ENCODE assay signal across 8 cellular contexts in the genomic region with DNA sequence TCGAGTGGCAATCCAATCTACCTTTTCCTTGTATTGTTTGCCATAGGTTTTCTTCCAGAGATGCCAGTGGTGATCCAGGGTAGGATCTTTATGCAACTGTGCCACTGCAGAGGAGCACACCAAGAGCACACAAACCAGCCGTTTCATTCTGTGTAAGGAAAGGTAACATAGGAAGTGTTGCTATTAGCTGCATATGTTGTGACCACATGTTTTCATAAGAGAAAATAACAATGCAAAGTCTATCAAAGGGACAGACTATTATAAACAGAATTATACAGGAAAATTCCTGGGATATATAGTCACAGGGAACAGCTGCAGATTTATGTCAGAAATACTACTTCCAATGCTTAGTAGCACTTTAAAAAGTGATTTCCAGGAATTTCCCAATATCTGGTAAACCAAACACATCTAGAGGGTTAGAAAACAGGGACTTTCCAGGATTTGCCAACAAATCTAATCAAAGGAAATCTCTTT. TPM values are rescaled to one million over a fixed set of nuclear protein-coding genes. Genes with fewer than 3 reads are reported as not detected.
DNase-seq lines count a peak whose midpoint lies in the region; ATAC-seq and TF ChIP-seq lines count a peak whose summit lies in the region.

No MANE protein-coding gene starts in this region.

- peak overlapping the region; percentile 60 for H2AFZ ChIP-seq in HCT116 (ENCODE audit: low read depth, low read length, poor library complexity, severe bottlenecking)

- BruUV-seq in HCT116 (replicated peaks; lab: Mats Ljungman, UMichigan) = no TSS peak

- H3K4me3 ChIP-seq in HCT116 (replicated peaks in 1 of 2; ENCODE audit: low read depth in 1 of 2, low read length in 2 of 2) = no peak overlapping the region
- no peak overlapping the region for H3K4me3 ChIP-seq in HAP-1

- no peaks in the 10 kb centered on the region for H4K20me1 ChIP-seq in HCT116 (ENCODE audit: insufficient read depth)

- POLR2A ChIA-PET in HCT116 (lab: Charles Lee) = no interaction called here

- TF ChIP-seq POLR2A in HCT116 (IDR thresholded peaks at IDR 0.05; ENCODE audit: borderline replicate concordance, extremely low read depth, insufficient read depth, insufficient read length) = no peak

- ATAC-seq in HCT116 (no peak), HG03460 (IDR thresholded peaks at IDR 0.05; ENCODE audit: unreplicated experiment) (no peak)

- H3K27me3 ChIP-seq in HCT116 (ENCODE audit: insufficient read depth, low read length) (no peaks in the 10 kb centered on the region), HAP-1 (ENCODE audit: low read depth) (peaks cover 4% of the 10 kb centered on the region; the same call in 1 of the 2 replicates)

- no peaks in the 10 kb centered on the region for H3K4me1 ChIP-seq in HCT116 (ENCODE audit: control insufficient read depth in 1 of 2, insufficient read depth in 2 of 2, low read length in 2 of 2)
- peaks cover 2% of the 10 kb centered on the region; the same call in 1 of the 2 replicates for H3K4me1 ChIP-seq in HAP-1

- CTCF ChIA-PET in HCT116 (lab: Charles Lee) = no interaction called here

- intact Hi-C loops in HCT116 (cut with micrococcal nuclease) = no loop called here

- in situ Hi-C loops in HAP-1 (cut with MboI; ENCODE audit: low sequenced_read_pairs) = no loop called here

- H3K79me2 ChIP-seq in HCT116 (ENCODE audit: insufficient read depth, low read length) = no peaks in the 10 kb centered on the region

- TF ChIP-seq RAD21 in HCT116 (IDR thresholded peaks at IDR 0.05; ENCODE audit: low read depth) = no peak

- no peaks in the 10 kb centered on the region for H3K36me3 ChIP-seq in HCT116 (ENCODE audit: control insufficient read depth in 1 of 2, insufficient read depth in 2 of 2, low read length in 2 of 2)
- no peaks in the 10 kb centered on the region for H3K36me3 ChIP-seq in HAP-1 (replicated peaks)

- H3K27ac ChIP-seq in HCT116 (ENCODE audit: low read depth, low read length) = no peak overlapping the region

- H3K9me2 ChIP-seq in HCT116 (ENCODE audit: insufficient read depth) = no peaks in the 10 kb centered on the region

- DNase-seq in AG08395 (ENCODE audit: low spot score) = peak; percentile 25
- DNase-seq in HCT116 (ENCODE audit: low read depth, low spot score) = no peak
- peak; percentile 61 for DNase-seq in amniotic epithelial cell (ENCODE audit: low read depth)
- peak; percentile 79 to 93 for DNase-seq in lung microvascular endothelial cell (ENCODE audit: low read depth in 2 of 2)
- no peak for DNase-seq in amygdala (lab: John Stamatoyannopoulos, UW)
- DNase-seq in effector CD4-positive, alpha-beta T cell = no peak
- no peak for DNase-seq in HAP-1 (ENCODE audit: low spot score in 2 of 2)

- H3K9me3 ChIP-seq in HCT116 (ENCODE audit: control insufficient read depth in 1 of 2, insufficient read depth in 1 of 2, low read depth in 1 of 2, low read length in 2 of 2) (no peaks in the 10 kb centered on the region), HAP-1 (no peaks in the 10 kb centered on the region)

- H3K9ac ChIP-seq in HCT116 (ENCODE audit: low read length) = no peak overlapping the region

- no peak for TF ChIP-seq CTCF in HCT116 (IDR thresholded peaks at IDR 0.05 in 2 of 3, conservative IDR thresholded peaks at IDR 0.05 in 1 of 3; ENCODE audit: borderline replicate concordance in 1 of 3, insufficient read depth in 1 of 3, low read depth in 2 of 3, low read length in 2 of 3)

- H3K4me2 ChIP-seq in HCT116 (ENCODE audit: low read length) = no peak overlapping the region

- RAD21 ChIA-PET in HCT116 (lab: Charles Lee; ENCODE audit: low non-redundant PET in 1 of 2, low total read pairs in 2 of 2, uncharacterized antibody in 2 of 2, unreplicated experiment in 2 of 2) = no interaction called here

TF ChIP-seq in HCT116, 20 proteins besides CTCF, POLR2A, EP300 and RAD21:
- TF ChIP-seq YY1 (IDR thresholded peaks at IDR 0.05; ENCODE audit: extremely low read depth, insufficient replicate concordance, low read depth, low read length) (no peak), ZFX (IDR thresholded peaks at IDR 0.05) (no peak), ELF1 (IDR thresholded peaks at IDR 0.05; ENCODE audit: borderline replicate concordance, low read depth) (no peak), POLR2AphosphoS5 (IDR thresholded peaks at IDR 0.05; ENCODE audit: low read depth, low read length) (no peak), CBX3 (IDR thresholded peaks at IDR 0.05; ENCODE audit: low read depth) (no peak), ZNF274 (IDR thresholded peaks at IDR 0.05; ENCODE audit: low read depth, low read length) (no peak), ATF3 (IDR thresholded peaks at IDR 0.05) (no peak)
- TF ChIP-seq, protein P1, sequence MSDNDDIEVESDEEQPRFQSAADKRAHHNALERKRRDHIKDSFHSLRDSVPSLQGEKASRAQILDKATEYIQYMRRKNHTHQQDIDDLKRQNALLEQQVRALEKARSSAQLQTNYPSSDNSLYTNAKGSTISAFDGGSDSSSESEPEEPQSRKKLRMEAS (IDR thresholded peaks at IDR 0.05) = no peak
- TF ChIP-seq, protein P2, sequence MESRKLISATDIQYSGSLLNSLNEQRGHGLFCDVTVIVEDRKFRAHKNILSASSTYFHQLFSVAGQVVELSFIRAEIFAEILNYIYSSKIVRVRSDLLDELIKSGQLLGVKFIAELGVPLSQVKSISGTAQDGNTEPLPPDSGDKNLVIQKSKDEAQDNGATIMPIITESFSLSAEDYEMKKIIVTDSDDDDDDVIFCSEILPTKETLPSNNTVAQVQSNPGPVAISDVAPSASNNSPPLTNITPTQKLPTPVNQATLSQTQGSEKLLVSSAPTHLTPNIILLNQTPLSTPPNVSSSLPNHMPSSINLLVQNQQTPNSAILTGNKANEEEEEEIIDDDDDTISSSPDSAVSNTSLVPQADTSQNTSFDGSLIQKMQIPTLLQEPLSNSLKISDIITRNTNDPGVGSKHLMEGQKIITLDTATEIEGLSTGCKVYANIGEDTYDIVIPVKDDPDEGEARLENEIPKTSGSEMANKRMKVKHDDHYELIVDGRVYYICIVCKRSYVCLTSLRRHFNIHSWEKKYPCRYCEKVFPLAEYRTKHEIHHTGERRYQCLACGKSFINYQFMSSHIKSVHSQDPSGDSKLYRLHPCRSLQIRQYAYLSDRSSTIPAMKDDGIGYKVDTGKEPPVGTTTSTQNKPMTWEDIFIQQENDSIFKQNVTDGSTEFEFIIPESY (IDR thresholded peaks at IDR 0.05; ENCODE audit: extremely low read depth, insufficient replicate concordance, low read length) = no peak

RNA-seq across cellular contexts. Expression of gene CTSS, which starts 0.9 kb away (rescaled TPM):
- total RNA-seq in HCT116 (2021; ENCODE audit: unreplicated experiment) (0.57 TPM), lung microvascular endothelial cell (31.4 and 38.3 TPM in 2 replicates)
- 0.14 and 0.18 TPM in 2 replicates for polyA plus RNA-seq in HCT116 (2012)

RNA-seq across cellular contexts. Expression of gene CTSK, which starts 43.4 kb away (rescaled TPM):
- 3.5 TPM for total RNA-seq in HCT116 (2021; ENCODE audit: unreplicated experiment)
- polyA plus RNA-seq in HCT116 (2012) = 1.3 and 2.2 TPM in 2 replicates
- 0.60 and 0.65 TPM in 2 replicates for total RNA-seq in lung microvascular endothelial cell

RNA-seq across cellular contexts. Expression of gene HORMAD1, which starts 44.0 kb away (rescaled TPM):
- not detected for total RNA-seq in HCT116 (2021; ENCODE audit: unreplicated experiment)
- not detected in 2 replicates for polyA plus RNA-seq in HCT116 (2012)
- total RNA-seq in lung microvascular endothelial cell = 0.20 TPM in 1 of 2 replicates, not detected in the other

Comparison
In these comparisons a context has a peak if more than half of its experiments do, and no peak if none do; other contexts are left out.
1. DNase-seq: peak in AG08395 (single experiment), amniotic epithelial cell (single experiment) and lung microvascular endothelial cell (2 of 2); none in HCT116 (single experiment), amygdala (0 of 56), effector CD4-positive, alpha-beta T cell (single experiment) and HAP-1 (0 of 2).
2. RNA of gene CTSS, which starts 0.9 kb away (total RNA-seq): 31.4 to 38.3 TPM in lung microvascular endothelial cell; 0.57 TPM in HCT116 (single experiment); every median in the first group is over 10 times any median in the second.